23 cellular contexts compared by ENCODE assay signal in the genomic region with DNA sequence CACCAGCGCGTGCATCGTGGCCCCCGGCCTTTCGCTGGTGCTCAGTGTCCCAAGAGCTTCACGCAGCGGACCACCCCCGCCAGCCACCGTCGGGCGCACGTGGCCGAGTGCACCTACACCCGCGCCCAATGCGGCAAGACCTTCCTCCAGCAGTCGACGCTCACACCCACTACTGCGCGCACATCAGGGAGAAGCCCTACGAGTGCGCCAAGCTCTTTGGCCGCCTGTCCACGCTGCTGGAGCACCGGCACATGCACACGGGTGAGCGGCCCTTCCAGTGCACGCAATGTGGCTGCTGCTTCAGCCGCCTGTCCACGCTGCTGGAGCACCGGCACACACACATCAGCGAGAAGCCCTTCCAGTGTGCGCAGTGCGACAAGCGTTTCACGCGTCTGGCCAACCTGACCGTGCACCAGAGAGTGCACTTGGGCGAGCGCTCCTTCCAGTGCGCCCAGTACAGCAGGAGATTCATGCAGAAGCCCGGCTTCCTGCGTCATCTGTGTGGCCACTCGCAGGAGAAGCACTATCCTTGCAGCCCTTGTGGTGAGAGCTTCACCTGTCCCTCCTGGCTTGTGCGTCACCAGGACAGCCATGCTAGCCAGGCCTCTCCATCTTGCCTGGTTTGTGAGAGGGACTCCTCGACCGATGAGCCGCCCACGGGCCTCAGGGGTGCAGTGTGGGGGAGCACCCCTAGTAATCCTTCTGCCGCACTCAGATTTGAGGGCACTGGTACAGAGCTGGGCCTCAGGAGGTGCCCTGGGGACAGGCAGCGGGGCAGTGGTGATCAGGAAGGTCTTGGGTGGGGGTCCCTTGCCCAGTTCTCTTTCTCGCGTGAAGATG. TPM values are rescaled to one million over a fixed set of nuclear protein-coding genes. Genes with fewer than 3 reads are reported as not detected.
DNase-seq lines count a peak whose midpoint lies in the region; ATAC-seq, FAIRE-seq and TF ChIP-seq lines count a peak whose summit lies in the region.
"Had no signal": no experiment of that assay in that cellular context is flagged by ENCODE, and none has a peak within 500 bp of the region (broad histone marks: within the 10 kb centered on the region; RNA-seq: fewer than 3 reads in every experiment).

No MANE protein-coding gene starts in this region.

- no peak overlapping the region for H3K4me2 ChIP-seq in IMR-90 (ENCODE audit: low read depth, low read length)
- H3K4me2 ChIP-seq in trophoblast cell (ENCODE audit: low read length): no peak overlapping the region
- H3K4me2 ChIP-seq: A549; BLaER1 treated with 17β-estradiol and CSF1 and Interleukin-3, amounts not matched to agents 10 nM and 100 nM had no signal

- H3K4me1 ChIP-seq in IMR-90 (ENCODE audit: control insufficient read depth, insufficient read depth, low read length) (no peaks in the 10 kb centered on the region), trophoblast cell (ENCODE audit: control insufficient read depth in 1 of 2, insufficient read depth in 2 of 2, low read length in 2 of 2) (no peaks in the 10 kb centered on the region), kidney (ENCODE audit: control insufficient read depth in 1 of 2, insufficient read depth in 1 of 2, low read depth in 1 of 2, low read length in 2 of 2) (no peaks in the 10 kb centered on the region)
- H3K4me1 ChIP-seq: A549, BE2C had no signal

- H3K56ac ChIP-seq in IMR-90 (ENCODE audit: extremely low read depth, insufficient read depth, low read length): no peak overlapping the region

- no peaks in the 10 kb centered on the region for H3K9me3 ChIP-seq in IMR-90 (ENCODE audit: control insufficient read depth, insufficient read depth, low read length)
- peaks cover 5% of the 10 kb centered on the region for H3K9me3 ChIP-seq in trophoblast cell (ENCODE audit: insufficient read depth, low read depth, low read length)
- H3K9me3 ChIP-seq in kidney (ENCODE audit: control insufficient read depth in 1 of 2, low read length in 2 of 2): no peaks in the 10 kb centered on the region
- H3K9me3 ChIP-seq: A549, BE2C had no signal

- WGBS in IMR-90 (ENCODE audit: extremely low coverage in 2 of 2, insufficient read length in 1 of 2), 2 experiments: 96% methylated on average over 31 of the region's 53 CpGs; no CpG with 5 or more reads in 1 of the 2 experiments
- no CpG with 5 or more reads among the region's 53 CpGs for WGBS in trophoblast cell (ENCODE audit: extremely low coverage, insufficient coverage, insufficient read length)

- dilution Hi-C loops in IMR-90 (cut with HindIII; ENCODE audit: low sequenced_read_pairs, unreplicated experiment): no loop called here

- H3K9me1 ChIP-seq in IMR-90 (ENCODE audit: insufficient read depth, low read length): no peaks in the 10 kb centered on the region; the same call in 1 of the 2 replicates

- POLR2A ChIA-PET in IMR-90 (lab: Charles Lee; ENCODE audit: unreplicated experiment): no interaction called here

- H2BK120ac ChIP-seq in IMR-90 (ENCODE audit: low read depth, low read length) (no peak overlapping the region), trophoblast cell (ENCODE audit: insufficient read depth, low read length, poor library complexity) (no peak overlapping the region)

- no peak overlapping the region for H4K5ac ChIP-seq in IMR-90 (ENCODE audit: low read depth, low read length)

- no peak for DNase-seq in activated naive CD4-positive, alpha-beta T cell treated with anti-CD3 and anti-CD28 coated beads, Interleukin-2, amount 50 U/mL, for 72 hours (ENCODE audit: low spot score in 2 of 2)
- no peak for DNase-seq in activated naive CD4-positive, alpha-beta T cell treated with anti-CD3 and anti-CD28 coated beads, Interleukin-2, amount 50 U/mL, for 16 hours
- DNase-seq in D341Med (ENCODE audit: low spot score): peak; percentile 23
- no peak for DNase-seq in IMR-90
- no peak for DNase-seq in trophoblast cell
- no peak for DNase-seq in DMS153 treated with DMSO at 0.1 percent for 48 hours (lab: John Stamatoyannopoulos, UW; ENCODE audit: unreplicated experiment)
- DNase-seq in kidney: no peak
- DNase-seq in putamen (ENCODE audit: low spot score): no peak
- DNase-seq: 8988T; ACHN; AML-193; BE2C; CD4-positive, alpha-beta T cell; CD8-positive, alpha-beta memory T cell; DND-41; GM23248 had no signal

- BruUV-seq in IMR-90 (replicated peaks; lab: Mats Ljungman, UMichigan): no TSS peak

- H3K9ac ChIP-seq in IMR-90 (ENCODE audit: low read depth, low read length): no peak overlapping the region
- H3K9ac ChIP-seq in trophoblast cell (ENCODE audit: low read length): no peak overlapping the region
- H3K9ac ChIP-seq in kidney (ENCODE audit: low read length in 2 of 2): no peak overlapping the region
- H3K9ac ChIP-seq: BLaER1 treated with 17β-estradiol and CSF1 and Interleukin-3, amounts not matched to agents 10 nM and 100 nM; GM23248 had no signal

- intact Hi-C loops in IMR-90 (cut with micrococcal nuclease): no loop called here
- intact Hi-C loops in kidney (cut with DNase I): no loop called here

- H2BK20ac ChIP-seq in IMR-90 (ENCODE audit: low read depth, low read length): no peak overlapping the region

- no peak overlapping the region for H2AK5ac ChIP-seq in IMR-90 (ENCODE audit: low read depth, low read length)
- no peak overlapping the region for H2AK5ac ChIP-seq in trophoblast cell (ENCODE audit: low read length)

- H3K27me3 ChIP-seq in IMR-90 (ENCODE audit: control insufficient read depth, insufficient read depth, low read length) (no peaks in the 10 kb centered on the region), trophoblast cell (ENCODE audit: insufficient read depth, low read length) (no peaks in the 10 kb centered on the region)
- H3K27me3 ChIP-seq: BE2C; BLaER1 treated with 17β-estradiol and CSF1 and Interleukin-3, amounts not matched to agents 10 nM and 100 nM had no signal

- H4K8ac ChIP-seq in IMR-90 (ENCODE audit: low read depth in 2 of 2, low read length in 2 of 2) (no peak overlapping the region), trophoblast cell (ENCODE audit: low read depth, low read length) (no peak overlapping the region)

- peaks cover 0 to 21% of the 10 kb centered on the region in 2 donors for H3K36me3 Mint-ChIP-seq in activated naive CD4-positive, alpha-beta T cell treated with anti-CD3 and anti-CD28 coated beads, Interleukin-2, amount 50 U/mL, for 72 hours
- H3K36me3 Mint-ChIP-seq: CD14-positive monocyte had no signal

- H3K18ac ChIP-seq in IMR-90 (ENCODE audit: low read depth, low read length) (no peak overlapping the region), trophoblast cell (ENCODE audit: low read length) (no peak overlapping the region)

- H2BK5ac ChIP-seq in IMR-90 (ENCODE audit: low read depth, low read length, poor library complexity, severe bottlenecking) (no peak overlapping the region), trophoblast cell (ENCODE audit: low read depth, low read length, poor library complexity) (no peak overlapping the region)

- H4K91ac ChIP-seq in IMR-90 (ENCODE audit: insufficient read depth, low read depth, low read length) (no peak overlapping the region), trophoblast cell (ENCODE audit: low read depth, low read length) (no peak overlapping the region)

- H2AFZ ChIP-seq in IMR-90 (replicated peaks; ENCODE audit: low read length, poor library complexity): peak overlapping the region; percentile 23
- no peak overlapping the region for H2AFZ ChIP-seq in trophoblast cell (ENCODE audit: insufficient read depth, low read length, poor library complexity)
- H2AFZ ChIP-seq: GM23248 had no signal

- TF ChIP-seq CTCF in IMR-90 (conservative IDR thresholded peaks at IDR 0.05; ENCODE audit: low read depth, low read length) (no peak), kidney (IDR thresholded peaks at IDR 0.05; ENCODE audit: borderline replicate concordance, extremely low read depth, insufficient read depth) (no peak)

- no peaks in the 10 kb centered on the region for H3K79me2 ChIP-seq in trophoblast cell (ENCODE audit: control insufficient read depth, insufficient read depth, low read length, poor library complexity)

- H3K9me3 Mint-ChIP-seq in activated naive CD4-positive, alpha-beta T cell treated with anti-CD3 and anti-CD28 coated beads, Interleukin-2, amount 50 U/mL, for 72 hours: peaks cover 0 to 17% of the 10 kb centered on the region in 2 donors
- H3K9me3 Mint-ChIP-seq: CD4-positive, alpha-beta T cell; CD8-positive, alpha-beta memory T cell had no signal

- H3K27ac ChIP-seq in IMR-90 (ENCODE audit: insufficient read depth, low read length) (no peak overlapping the region), trophoblast cell (ENCODE audit: low read depth, low read length) (no peak overlapping the region), kidney (ENCODE audit: low read depth in 2 of 2, low read length in 2 of 2) (no peak overlapping the region)
- H3K27ac ChIP-seq: A549; BLaER1 treated with 17β-estradiol and CSF1 and Interleukin-3, amounts not matched to agents 10 nM and 100 nM; GM23248 had no signal

- H3K4me3 ChIP-seq in IMR-90 (ENCODE audit: insufficient read depth, low read depth, low read length) (no peak overlapping the region), trophoblast cell (ENCODE audit: low read depth, low read length) (peak overlapping the region; percentile 46), kidney (ENCODE audit: low read length in 2 of 2) (no peak overlapping the region)
- H3K4me3 ChIP-seq: A549; BLaER1 treated with 17β-estradiol and CSF1 and Interleukin-3, amounts not matched to agents 10 nM and 100 nM; GM23248 had no signal

- H2BK15ac ChIP-seq in IMR-90 (ENCODE audit: low read depth, low read length): no peak overlapping the region

- no peak overlapping the region for H2AK9ac ChIP-seq in IMR-90 (replicated peaks; ENCODE audit: low read depth, low read length, poor library complexity)

- H3K36me3 ChIP-seq in IMR-90 (ENCODE audit: control insufficient read depth, insufficient read depth, low read length) (peaks cover 4% of the 10 kb centered on the region; the same call in 1 of the 2 replicates), trophoblast cell (ENCODE audit: control insufficient read depth in 1 of 2, insufficient read depth in 2 of 2, low read length in 2 of 2) (peaks cover 2 to 4% of the 10 kb centered on the region in 2 experiments), kidney (ENCODE audit: control insufficient read depth in 1 of 2, insufficient read depth in 2 of 2, low read length in 2 of 2) (no peaks in the 10 kb centered on the region)
- H3K36me3 ChIP-seq: BE2C had no signal

- H3K4ac ChIP-seq in IMR-90 (ENCODE audit: low read depth, low read length) (no peak overlapping the region), trophoblast cell (ENCODE audit: low read depth, low read length) (no peak overlapping the region)

- no peak overlapping the region for H3K14ac ChIP-seq in IMR-90 (replicated peaks; ENCODE audit: low read depth, low read length)
- H3K14ac ChIP-seq in trophoblast cell (ENCODE audit: low read length): no peak overlapping the region

- ATAC-seq in activated naive CD4-positive, alpha-beta T cell treated with anti-CD3 and anti-CD28 coated beads, Interleukin-2, amount 50 U/mL, for 72 hours: no peak
- ATAC-seq in IMR-90 (ENCODE audit: low read depth): no peak
- ATAC-seq: A549, HCT116 had no signal

- CTCF ChIA-PET in IMR-90 (lab: Yijun Ruan, JAX): no interaction called here

- no peak for FAIRE-seq in kidney (lab: Jason Lieb, UNC)
- FAIRE-seq: A549, G401.6, GM12892, H1 had no signal

- in situ Hi-C loops in IMR-90 (cut with MboI; ENCODE audit: low sequenced_read_pairs): no loop called here

- no peak overlapping the region for H4K12ac ChIP-seq in trophoblast cell (ENCODE audit: low read depth, low read length)

- TF ChIP-seq POLR2A in IMR-90 (IDR thresholded peaks at IDR 0.05; ENCODE audit: low read depth, low read length): no peak

- no peak overlapping the region for H3K23ac ChIP-seq in IMR-90 (ENCODE audit: low read depth, low read length)
- H3K23ac ChIP-seq in trophoblast cell (ENCODE audit: low read length): no peak overlapping the region

- H4K20me1 ChIP-seq in IMR-90 (ENCODE audit: insufficient read depth, low read length): no peaks in the 10 kb centered on the region

- no peaks in the 10 kb centered on the region for H3K79me1 ChIP-seq in IMR-90 (ENCODE audit: low read depth in 1 of 2, low read length in 2 of 2)
- H3K79me1 ChIP-seq in trophoblast cell (ENCODE audit: low read length): no peaks in the 10 kb centered on the region

- no peak overlapping the region for H2BK12ac ChIP-seq in trophoblast cell (ENCODE audit: low read length)

- peak overlapping the region; percentile 30 to 65 for H3K27ac Mint-ChIP-seq in activated naive CD4-positive, alpha-beta T cell treated with anti-CD3 and anti-CD28 coated beads, Interleukin-2, amount 50 U/mL, for 72 hours
- H3K27ac Mint-ChIP-seq: CD4-positive, alpha-beta T cell; CD8-positive, alpha-beta memory T cell had no signal

- no peak for TF ChIP-seq RAD21 in IMR-90 (IDR thresholded peaks at IDR 0.05; ENCODE audit: low read length)

RNA-seq across cellular contexts. Expression of gene ZNF783, which starts 32.9 kb away (rescaled TPM):
- total RNA-seq in activated naive CD4-positive, alpha-beta T cell treated with anti-CD3 and anti-CD28 coated beads, Interleukin-2, amount 50 U/mL, for 72 hours: 10 to 100 TPM in 1 of 2 donors, 1 to 10 TPM in 1; 7.6 to 18.2 TPM
- total RNA-seq in IMR-90 (2012; rRNA removed): 2.3 and 2.8 TPM in 2 replicates
- 7.1 and 7.2 TPM in 2 replicates for polyA plus RNA-seq in IMR-90 (2012; rRNA removed)
- polyA plus RNA-seq in IMR-90 (2012; cell fraction: cytosol; rRNA removed): 3.2 and 4.3 TPM in 2 replicates
- polyA plus RNA-seq in IMR-90 (2012; cell fraction: nucleus; rRNA removed; ENCODE audit: low replicate concordance): 60.8 and 75.2 TPM in 2 replicates
- 3.8 and 4.0 TPM in 2 replicates for polyA plus RNA-seq in trophoblast cell (2013)
- total RNA-seq in kidney: 21.8 TPM
- 3.6 TPM for polyA plus RNA-seq in kidney (ENCODE audit: insufficient read depth, low read depth, low replicate concordance)

RNA-seq across cellular contexts. Expression of gene ZNF212, which starts 55.4 kb away (rescaled TPM):
- 10 to 100 TPM; 12.1 to 13.3 TPM for total RNA-seq in activated naive CD4-positive, alpha-beta T cell treated with anti-CD3 and anti-CD28 coated beads, Interleukin-2, amount 50 U/mL, for 72 hours
- total RNA-seq in IMR-90 (2012; rRNA removed): 3.8 and 4.2 TPM in 2 replicates
- polyA plus RNA-seq in IMR-90 (2012; rRNA removed): 4.8 and 5.1 TPM in 2 replicates
- 3.3 and 3.8 TPM in 2 replicates for polyA plus RNA-seq in IMR-90 (2012; cell fraction: cytosol; rRNA removed)
- polyA plus RNA-seq in IMR-90 (2012; cell fraction: nucleus; rRNA removed; ENCODE audit: low replicate concordance): 14.9 and 20.6 TPM in 2 replicates
- polyA plus RNA-seq in trophoblast cell (2013): 5.5 and 5.8 TPM in 2 replicates
- total RNA-seq in kidney: 13.4 TPM
- 7.9 TPM for polyA plus RNA-seq in kidney (ENCODE audit: insufficient read depth, low read depth, low replicate concordance)
